In genomic region chr1:159922499-159923202, GRCh38 we compare ENCODE assay signal across 8 cellular contexts. TPM values are rescaled to one million over a fixed set of nuclear protein-coding genes. Genes with fewer than 3 reads are reported as not detected.
A peak's percentile ranks its signal among the peaks of the same experiment; 100 is the strongest.
DNase-seq lines count a peak whose midpoint lies in the region; ATAC-seq and TF ChIP-seq lines count a peak whose summit lies in the region.

No MANE protein-coding gene starts in this region.

- no peak for ATAC-seq in CD4-positive, CD25-positive, alpha-beta regulatory T cell (ENCODE audit: low read depth in 2 of 2)
- ATAC-seq in HG02884 (IDR thresholded peaks at IDR 0.05; ENCODE audit: unreplicated experiment) (no peak), HG02623 (IDR thresholded peaks at IDR 0.05; ENCODE audit: unreplicated experiment) (no peak)

- DNase-seq in CD4-positive, CD25-positive, alpha-beta regulatory T cell, result no peak
- DNase-seq in chondrocyte (ENCODE audit: low spot score) (no peak), mesothelial cell of epicardium (ENCODE audit: low spot score in 2 of 2, unreplicated experiment in 2 of 2) (no peak), NCI-H1694 treated with DMSO at 0.1 percent for 48 hours (lab: John Stamatoyannopoulos, UW) (no peak), Ammon's horn (ENCODE audit: low spot score) (no peak)

- H3K79me2 ChIP-seq in KMS-11 (ENCODE audit: insufficient read depth, low read depth), result peaks cover 66% of the 10 kb centered on the region

- peaks cover 16 to 73% (median 40%) of the 10 kb centered on the region in 4 donors for H3K4me1 Mint-ChIP-seq in CD4-positive, CD25-positive, alpha-beta regulatory T cell
- H3K4me1 Mint-ChIP-seq in chondrocyte (ENCODE audit: low read depth) (peaks cover 74% of the 10 kb centered on the region), mesothelial cell of epicardium (peaks cover 43% of the 10 kb centered on the region)

- H3K27ac Mint-ChIP-seq in CD4-positive, CD25-positive, alpha-beta regulatory T cell, result peak overlapping the region; percentile 98 to 100 (median 99)
- H3K27ac Mint-ChIP-seq in chondrocyte (ENCODE audit: unreplicated experiment) (peak overlapping the region; percentile 100), mesothelial cell of epicardium (peak overlapping the region; percentile 62)

- peaks cover 0 to 6% (median 0%) of the 10 kb centered on the region in 7 donors for H3K9me3 Mint-ChIP-seq in CD4-positive, CD25-positive, alpha-beta regulatory T cell
- no peaks in the 10 kb centered on the region for H3K9me3 Mint-ChIP-seq in chondrocyte (ENCODE audit: low read depth)
- H3K9me3 Mint-ChIP-seq in mesothelial cell of epicardium, result no peaks in the 10 kb centered on the region

- H3K27me3 Mint-ChIP-seq in CD4-positive, CD25-positive, alpha-beta regulatory T cell, result peaks cover 10% of the 10 kb centered on the region
- H3K27me3 Mint-ChIP-seq in chondrocyte (ENCODE audit: low read depth) (no peaks in the 10 kb centered on the region), mesothelial cell of epicardium (ENCODE audit: low read depth) (no peaks in the 10 kb centered on the region)

- H3K4me2 ChIP-seq in KMS-11, result peak overlapping the region; percentile 92

- no peaks in the 10 kb centered on the region for H3K27me3 ChIP-seq in CD4-positive, CD25-positive, alpha-beta regulatory T cell (ENCODE audit: control insufficient read depth, insufficient read depth, low read length)
- H3K27me3 ChIP-seq in KMS-11 (ENCODE audit: insufficient read depth, low read depth), result no peaks in the 10 kb centered on the region

- TF ChIP-seq CTCF in KMS-11 (conservative IDR thresholded peaks at IDR 0.05; ENCODE audit: low read depth, low read length) (no peak), chondrocyte (IDR thresholded peaks at IDR 0.05) (no peak), mesothelial cell of epicardium (IDR thresholded peaks at IDR 0.05; ENCODE audit: unreplicated experiment) (no peak)

- peak overlapping the region; percentile 94 for H3K4me3 ChIP-seq in CD4-positive, CD25-positive, alpha-beta regulatory T cell (ENCODE audit: low read depth, low read length)
- no peak overlapping the region for H3K4me3 ChIP-seq in KMS-11 (IDR thresholded peaks at IDR 0.05; ENCODE audit: insufficient read depth, low read depth, low read length)

- peak overlapping the region; percentile 98; the same call in 1 of the 2 replicates for H3K9ac ChIP-seq in KMS-11

- no peak overlapping the region for H2AFZ ChIP-seq in KMS-11 (ENCODE audit: low read depth)

- H3K4me3 Mint-ChIP-seq in CD4-positive, CD25-positive, alpha-beta regulatory T cell, result peak overlapping the region; percentile 92 to 100 (median 98)
- H3K4me3 Mint-ChIP-seq in chondrocyte (ENCODE audit: unreplicated experiment) (peak overlapping the region; percentile 99), mesothelial cell of epicardium (peak overlapping the region; percentile 92)

- peaks cover 48% of the 10 kb centered on the region for H3K4me1 ChIP-seq in CD4-positive, CD25-positive, alpha-beta regulatory T cell (ENCODE audit: control insufficient read depth, insufficient read depth, low read length, poor library complexity, severe bottlenecking)
- H3K4me1 ChIP-seq in KMS-11 (ENCODE audit: low read depth, poor library complexity, severe bottlenecking), result peaks cover 71% of the 10 kb centered on the region

- peaks cover 53% of the 10 kb centered on the region for H4K20me1 ChIP-seq in KMS-11 (ENCODE audit: insufficient read depth)

- peaks cover 33% of the 10 kb centered on the region for H3K36me3 Mint-ChIP-seq in CD4-positive, CD25-positive, alpha-beta regulatory T cell
- H3K36me3 Mint-ChIP-seq in chondrocyte (ENCODE audit: low read depth) (peaks cover 18% of the 10 kb centered on the region), mesothelial cell of epicardium (peaks cover 17% of the 10 kb centered on the region)

- peak overlapping the region; percentile 98 for H3K27ac ChIP-seq in CD4-positive, CD25-positive, alpha-beta regulatory T cell (ENCODE audit: insufficient read depth, low read length, poor library complexity, severe bottlenecking)
- peak overlapping the region; percentile 78 for H3K27ac ChIP-seq in KMS-11

- peaks cover 37% of the 10 kb centered on the region for H3K36me3 ChIP-seq in CD4-positive, CD25-positive, alpha-beta regulatory T cell (ENCODE audit: control insufficient read depth, insufficient read depth, low read length)
- H3K36me3 ChIP-seq in KMS-11 (ENCODE audit: insufficient read depth), result peaks cover 21% of the 10 kb centered on the region; the same call in 1 of the 2 replicates

- H3K9me3 ChIP-seq in CD4-positive, CD25-positive, alpha-beta regulatory T cell (ENCODE audit: control insufficient read depth in 2 of 2, low read length in 2 of 2), result no peaks in the 10 kb centered on the region

RNA-seq across cellular contexts. Expression of gene TAGLN2, which starts 2.7 kb away (rescaled TPM):
- total RNA-seq in CD4-positive, CD25-positive, alpha-beta regulatory T cell, result 503 TPM
- 1,000 to 10,000 TPM in 2 of 4 donors, 100 to 1,000 TPM in 2; 723 to 1,055 (median 950) TPM for polyA plus RNA-seq in CD4-positive, CD25-positive, alpha-beta regulatory T cell
- total RNA-seq in chondrocyte, result 222 to 392 TPM (median 388 TPM) in 3 replicates
- 41.6 to 46.2 TPM (median 44.6 TPM) in 3 replicates for total RNA-seq in mesothelial cell of epicardium

RNA-seq across cellular contexts. Expression of gene CFAP45, which starts 22.7 kb away (rescaled TPM):
- total RNA-seq in CD4-positive, CD25-positive, alpha-beta regulatory T cell, result 7.2 TPM
- polyA plus RNA-seq in CD4-positive, CD25-positive, alpha-beta regulatory T cell, result under 1 TPM in 3 of 4 donors, not detected in 1; 0.40 to 0.52 (median 0.44) TPM
- total RNA-seq in chondrocyte (0.37 to 0.95 TPM (median 0.73 TPM) in 3 replicates), mesothelial cell of epicardium (0.18 to 0.20 TPM (median 0.20 TPM) in 3 replicates)

RNA-seq across cellular contexts. Expression of gene IGSF9, which starts 22.8 kb away (rescaled TPM):
- not detected for total RNA-seq in CD4-positive, CD25-positive, alpha-beta regulatory T cell
- polyA plus RNA-seq in CD4-positive, CD25-positive, alpha-beta regulatory T cell, result under 1 TPM in 1 of 4 donors, not detected in 3; 0.23 TPM
- not detected in 3 replicates for total RNA-seq in chondrocyte
- 75.8 to 77.5 TPM (median 76.9 TPM) in 3 replicates for total RNA-seq in mesothelial cell of epicardium

RNA-seq across cellular contexts. Expression of gene SLAMF9, which starts 31.4 kb away (rescaled TPM):
- total RNA-seq in CD4-positive, CD25-positive, alpha-beta regulatory T cell, result not detected
- polyA plus RNA-seq in CD4-positive, CD25-positive, alpha-beta regulatory T cell, result not detected
- total RNA-seq in chondrocyte (not detected in 3 replicates), mesothelial cell of epicardium (not detected in 3 replicates)

Comparison
In these comparisons a context has a peak if more than half of its experiments do, and no peak if none do; other contexts are left out.
1. RNA of gene IGSF9, which starts 22.8 kb away (total RNA-seq): 75.8 to 77.5 TPM in mesothelial cell of epicardium; not detected in chondrocyte and not detected in CD4-positive, CD25-positive, alpha-beta regulatory T cell (single experiment); every median in the first group is over 10 times any median in the second.
2. Peak in every context shown above with its lines, with median percentiles within 50 percentile points of each other: H3K27ac Mint-ChIP-seq and H3K4me3 Mint-ChIP-seq.